ENCODE assay signal across 27 cellular contexts in genomic region chr2:150013011-150013410, GRCh38.
DNase-seq lines count a peak whose midpoint lies in the region; ATAC-seq and TF ChIP-seq lines count a peak whose summit lies in the region.
"Had no signal": no experiment of that assay in that cellular context is flagged by ENCODE, and none has a peak within 500 bp of the region (broad histone marks: within the 10 kb centered on the region; RNA-seq: fewer than 3 reads in every experiment).

No MANE protein-coding gene starts in this region.

- no peak for TF ChIP-seq CTCF in sigmoid colon (IDR thresholded peaks at IDR 0.05)

- intact Hi-C loops in Right ventricle myocardium inferior (cut with DNase I) (no loop called here), cardiac septum (cut with DNase I) (no loop called here), sigmoid colon (cut with DNase I) (no loop called here)

- WGBS in sigmoid colon, 2 donors = 79 to 85% methylated on average over 1 of the region's 1 CpG

- TF ChIP-seq POLR2A in sigmoid colon (IDR thresholded peaks at IDR 0.05) = no peak

- DNase-seq in Right ventricle myocardium inferior (ENCODE audit: missing footprints) (no peak), cardiac septum (ENCODE audit: low spot score) (no peak), brain pericyte (ENCODE audit: low read depth, low spot score) (peak; percentile 78), left kidney (ENCODE audit: low read depth, low spot score) (peak; percentile 11), smooth muscle cell of the brain vasculature (ENCODE audit: low read depth, low spot score) (peak; percentile 72), pons (ENCODE audit: low spot score) (no peak), sigmoid colon (no peak)
- DNase-seq in stimulated activated CD4-positive, alpha-beta T cell treated with anti-CD3 and anti-CD28 coated beads, Interleukin-4, amount 100 ng/mL, for 24 hours = no peak
- DNase-seq: 8988T; activated CD4-positive, alpha-beta memory T cell treated with anti-CD3 and anti-CD28 coated beads, Interleukin-2, amount 10 ng/mL, durations not matched to agents 7 days and 5 days; activated effector memory CD4-positive, alpha-beta T cell treated with Interleukin-2 at 50 U/mL for 16 hours; activated naive CD8-positive, alpha-beta T cell treated with anti-CD3 and anti-CD28 coated beads for 36 hours; Calu3; cerebellar nuclear complex; foreskin keratinocyte; left colon; midbrain; natural killer cell; NCI-H1092 treated with DMSO at 0.1 percent for 48 hours; NCI-H187; stimulated activated CD4-positive, alpha-beta T cell treated with anti-CD3 and anti-CD28 coated beads, Interleukin-15, amount 100 ng/mL, for 24 hours; stimulated activated naive CD4-positive, alpha-beta T cell; T-helper 1 cell had no signal

- no peak overlapping the region for H3K27ac ChIP-seq in sigmoid colon
- H3K27ac ChIP-seq: foreskin keratinocyte, SJSA1, suprapubic skin had no signal

- no peaks in the 10 kb centered on the region for H3K36me3 ChIP-seq in sigmoid colon
- H3K36me3 ChIP-seq: HAP-1, SJSA1, suprapubic skin had no signal

- H3K27me3 ChIP-seq in sigmoid colon = no peaks in the 10 kb centered on the region
- H3K27me3 ChIP-seq: foreskin keratinocyte, SJSA1, suprapubic skin had no signal

- no peak for TF ChIP-seq EP300 in sigmoid colon (IDR thresholded peaks at IDR 0.05)

- H3K4me3 ChIP-seq in sigmoid colon = no peak overlapping the region
- H3K4me3 ChIP-seq: HAP-1, SJSA1, suprapubic skin had no signal

- peak; percentile 70 for ATAC-seq in Right ventricle myocardium inferior
- ATAC-seq: activated CD4-positive, CD25-positive, alpha-beta regulatory T cell treated with anti-CD3 and anti-CD28 coated beads, Interleukin-2, amount 50 U/mL, for 24 hours; foreskin keratinocyte; left colon; natural killer cell had no signal

- H3K9me3 ChIP-seq in sigmoid colon = peaks cover 0 to 4% (median 0%) of the 10 kb centered on the region in 4 donors
- H3K9me3 ChIP-seq: HAP-1, SJSA1, suprapubic skin had no signal

- H3K4me1 ChIP-seq in sigmoid colon = no peaks in the 10 kb centered on the region
- H3K4me1 ChIP-seq: foreskin keratinocyte, HAP-1, SJSA1, suprapubic skin had no signal

Comparison
In these comparisons a context has a peak if more than half of its experiments do, and no peak if none do; other contexts are left out.
1. DNase-seq: peak in brain pericyte (single experiment), left kidney (single experiment) and smooth muscle cell of the brain vasculature (single experiment); none in Right ventricle myocardium inferior (single experiment), cardiac septum (single experiment), pons (single experiment), sigmoid colon (single experiment) and stimulated activated CD4-positive, alpha-beta T cell treated with anti-CD3 and anti-CD28 coated beads, Interleukin-4, amount 100 ng/mL, for 24 hours (single experiment).